ENCODE assay signal across 9 cellular contexts in the genomic region with DNA sequence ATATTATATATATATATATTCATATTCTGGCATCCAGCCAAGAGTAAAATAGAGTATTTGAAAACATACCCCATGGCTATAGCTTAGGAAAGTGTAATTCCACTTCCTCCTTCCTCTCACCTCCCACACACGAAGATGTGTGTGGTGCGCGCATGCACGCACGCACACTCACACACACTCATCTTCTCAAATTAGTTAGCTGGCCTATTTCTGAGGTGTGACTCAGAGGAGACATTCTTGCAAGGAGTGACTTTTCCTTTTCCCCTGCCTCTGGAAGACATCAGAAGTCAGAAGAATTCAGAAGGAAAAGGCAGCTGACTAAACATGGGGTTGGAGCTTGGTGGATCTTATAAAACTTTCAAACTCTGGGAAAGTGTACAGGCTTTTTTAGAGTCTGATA. TPM values are rescaled to one million over a fixed set of nuclear protein-coding genes. Genes with fewer than 3 reads are reported as not detected.
A peak's percentile ranks its signal among the peaks of the same experiment; 100 is the strongest.
DNase-seq lines count a peak whose midpoint lies in the region; ATAC-seq and TF ChIP-seq lines count a peak whose summit lies in the region.
"Had no signal": no experiment of that assay in that cellular context is flagged by ENCODE, and none has a peak within 500 bp of the region (broad histone marks: within the 10 kb centered on the region; RNA-seq: fewer than 3 reads in every experiment).

No MANE protein-coding gene starts in this region.

- TF ChIP-seq CTCF in OCI-LY3 (IDR thresholded peaks at IDR 0.05; ENCODE audit: low read depth, low read length) = no peak

- H3K9ac ChIP-seq in OCI-LY3 (ENCODE audit: low read length) = no peak overlapping the region

- ATAC-seq in GM21515 (IDR thresholded peaks at IDR 0.05; ENCODE audit: unreplicated experiment) (peak; percentile 34), GM18873 (IDR thresholded peaks at IDR 0.05; ENCODE audit: low FRiP score, unreplicated experiment) (no peak), HG03460 (IDR thresholded peaks at IDR 0.05; ENCODE audit: unreplicated experiment) (no peak)

- H3K4me3 ChIP-seq in OCI-LY3 (ENCODE audit: low read length) = no peak overlapping the region
- H3K4me3 ChIP-seq: suprapubic skin had no signal

- peaks cover 24% of the 10 kb centered on the region for H3K4me1 ChIP-seq in OCI-LY3 (ENCODE audit: low read length)

- no peak overlapping the region for H3K27ac ChIP-seq in OCI-LY3 (ENCODE audit: low read length)
- H3K27ac ChIP-seq: suprapubic skin had no signal

- no peaks in the 10 kb centered on the region for H3K36me3 ChIP-seq in OCI-LY3 (replicated peaks; ENCODE audit: low read depth, low read length)
- H3K36me3 ChIP-seq: suprapubic skin had no signal

- peaks cover 9% of the 10 kb centered on the region for H4K20me1 ChIP-seq in OCI-LY3 (ENCODE audit: insufficient read depth, low read length)

- no peaks in the 10 kb centered on the region for H3K79me2 ChIP-seq in OCI-LY3 (ENCODE audit: low read length)

- H3K9me3 ChIP-seq in OCI-LY3 (ENCODE audit: insufficient read depth, low read length) = no peaks in the 10 kb centered on the region
- H3K9me3 ChIP-seq: suprapubic skin had no signal

- H3K27me3 ChIP-seq in OCI-LY3 (ENCODE audit: low read depth, low read length) = peaks cover 81% of the 10 kb centered on the region

- in situ Hi-C loops in ACHN (cut with HindIII; ENCODE audit: low pct_ligation_motif_present, low pct_unique_long_range_greater_than_20kb, low sequenced_read_pairs) = no loop called here

- DNase-seq in ACHN = peak; percentile 70
- DNase-seq in glomerular endothelial cell (ENCODE audit: extremely low read depth, low read depth, low spot score) = peak; percentile 2
- no peak for DNase-seq in cerebellar nuclear complex (lab: John Stamatoyannopoulos, UW)
- no peak for DNase-seq in activated CD4-positive, alpha-beta T cell treated with anti-CD3 and anti-CD28 coated beads for 48 hours

- peak overlapping the region; percentile 51 for H3K4me2 ChIP-seq in OCI-LY3 (ENCODE audit: low read length)

- no peak overlapping the region for H2AFZ ChIP-seq in OCI-LY3 (ENCODE audit: low read depth, low read length)

RNA-seq across cellular contexts. Expression of a gene that starts 8.8 kb away (rescaled TPM):
- 0.99 and 3.0 TPM in 2 replicates for total RNA-seq in glomerular endothelial cell

Comparison
In these comparisons a context has a peak if more than half of its experiments do, and no peak if none do; other contexts are left out.
1. DNase-seq: peak in ACHN (single experiment) and glomerular endothelial cell (single experiment); none in cerebellar nuclear complex (0 of 2) and activated CD4-positive, alpha-beta T cell treated with anti-CD3 and anti-CD28 coated beads for 48 hours (single experiment).